In genomic region chr11:2398664-2399355, GRCh38 we compare ENCODE assay signal across 9 cellular contexts. TPM values are rescaled to one million over a fixed set of nuclear protein-coding genes. Genes with fewer than 3 reads are reported as not detected.
DNase-seq lines count a peak whose midpoint lies in the region; ATAC-seq and TF ChIP-seq lines count a peak whose summit lies in the region.
"Had no signal": no experiment of that assay in that cellular context is flagged by ENCODE, and none has a peak within 500 bp of the region (broad histone marks: within the 10 kb centered on the region; RNA-seq: fewer than 3 reads in every experiment).

No MANE protein-coding gene starts in this region.

- H3K36me3 Mint-ChIP-seq in IgD-negative memory B cell: no peaks in the 10 kb centered on the region
- peaks cover 5% of the 10 kb centered on the region for H3K36me3 Mint-ChIP-seq in natural killer cell treated with Interleukin-12 subunit alpha and Interleukin-12 subunit beta and Interleukin-15 and Interleukin-18, amount 100 ng/mL, for 72 hours

- TF ChIP-seq POLR2A in lower leg skin (IDR thresholded peaks at IDR 0.05): no peak

- no peaks in the 10 kb centered on the region for H3K27me3 Mint-ChIP-seq in IgD-negative memory B cell
- no peaks in the 10 kb centered on the region for H3K27me3 Mint-ChIP-seq in natural killer cell treated with Interleukin-12 subunit alpha and Interleukin-12 subunit beta and Interleukin-15 and Interleukin-18, amount 100 ng/mL, for 72 hours

- ATAC-seq in natural killer cell treated with Interleukin-12 subunit alpha and Interleukin-12 subunit beta and Interleukin-15 and Interleukin-18, amount 100 ng/mL, for 72 hours: no peak

- H3K27me3 ChIP-seq in BJ (ENCODE audit: control insufficient read depth, insufficient read depth, low read length): no peaks in the 10 kb centered on the region
- no peaks in the 10 kb centered on the region for H3K27me3 ChIP-seq in mammary epithelial cell (ENCODE audit: insufficient read depth, low read length)
- H3K27me3 ChIP-seq: SJCRH30 had no signal

- H3K27ac Mint-ChIP-seq in IgD-negative memory B cell: peak overlapping the region; percentile 71 to 97 (median 94)
- peak overlapping the region; percentile 88 for H3K27ac Mint-ChIP-seq in natural killer cell treated with Interleukin-12 subunit alpha and Interleukin-12 subunit beta and Interleukin-15 and Interleukin-18, amount 100 ng/mL, for 72 hours

- H3K4me3 ChIP-seq in BJ (ENCODE audit: low read depth, low read length) (peak overlapping the region; percentile 56; the same call in 1 of the 2 replicates), mammary epithelial cell (replicated peaks in 1 of 3; ENCODE audit: insufficient read depth in 1 of 3, low read depth in 2 of 3, low read length in 3 of 3) (peak overlapping the region; percentile 52 to 89 (median 66)), lower leg skin (ENCODE audit: low read depth, poor library complexity, severe bottlenecking) (no peak overlapping the region)

- in situ Hi-C loops in mammary epithelial cell (cut with MboI; ENCODE audit: low sequenced_read_pairs in 2 of 2): no loop called here

- POLR2A ChIA-PET in BJ (lab: Charles Lee): no interaction called here

- TSS peak; percentile 57 for BruUV-seq in mammary epithelial cell (replicated peaks; lab: Mats Ljungman, UMichigan)

- peaks cover 22% of the 10 kb centered on the region for H3K4me1 ChIP-seq in mammary epithelial cell (ENCODE audit: insufficient read depth, low read length)

- H3K4me2 ChIP-seq in mammary epithelial cell (ENCODE audit: insufficient read depth, low read depth, low read length): peak overlapping the region; percentile 99

- peak overlapping the region; percentile 65 for H3K27ac ChIP-seq in mammary epithelial cell (ENCODE audit: insufficient read depth, low read depth, low read length)

- H3K79me2 ChIP-seq in mammary epithelial cell (ENCODE audit: insufficient read depth, low read length): peaks cover 44% of the 10 kb centered on the region

- H3K9me3 ChIP-seq in mammary epithelial cell (replicated peaks; ENCODE audit: insufficient read depth, low read length): no peaks in the 10 kb centered on the region
- H3K9me3 ChIP-seq: SJCRH30 had no signal

- intact Hi-C loops in mammary epithelial cell (cut with micrococcal nuclease): no loop called here
- intact Hi-C loops in lower leg skin (cut with DNase I; ENCODE audit: low total_unique reads): no loop called here

- 20% methylated on average over 3 of the region's 7 CpGs for WGBS in mammary epithelial cell (ENCODE audit: low coverage, missing lambda C conversion rate)
- 46 to 56% methylated on average over 7 of the region's 7 CpGs for WGBS in lower leg skin, 2 donors

- peak overlapping the region; percentile 60 to 92 (median 90) for H3K4me3 Mint-ChIP-seq in IgD-negative memory B cell
- H3K4me3 Mint-ChIP-seq in natural killer cell treated with Interleukin-12 subunit alpha and Interleukin-12 subunit beta and Interleukin-15 and Interleukin-18, amount 100 ng/mL, for 72 hours: peak overlapping the region; percentile 93

- peaks cover 16 to 17% (median 16%) of the 10 kb centered on the region in 3 donors for H3K4me1 Mint-ChIP-seq in IgD-negative memory B cell
- peaks cover 6 to 13% of the 10 kb centered on the region in 2 donors for H3K4me1 Mint-ChIP-seq in natural killer cell treated with Interleukin-12 subunit alpha and Interleukin-12 subunit beta and Interleukin-15 and Interleukin-18, amount 100 ng/mL, for 72 hours (ENCODE audit: low read depth in 2 of 2)

- CTCF ChIA-PET in BJ (lab: Yijun Ruan, JAX): interaction anchor here (0.7 to 4.8 kb wide), 5 partner anchors 9 to 201 kb away, joined by 3 to 43 read pairs (median 7); partner anchors contain the start of genes C11orf21 and TSPAN32
- CTCF ChIA-PET in mammary epithelial cell (lab: Charles Lee; ENCODE audit: low non-redundant PET): no interaction called here

- peak overlapping the region; percentile 68 for H3K9ac ChIP-seq in mammary epithelial cell (ENCODE audit: insufficient read depth, low read length)

- TF ChIP-seq CTCF in BJ (IDR thresholded peaks at IDR 0.05; ENCODE audit: insufficient read depth, low read depth, low read length): no peak
- TF ChIP-seq CTCF in mammary epithelial cell (conservative IDR thresholded peaks at IDR 0.05 in 1 of 2, IDR thresholded peaks at IDR 0.05 in 1 of 2; ENCODE audit: extremely low read depth in 1 of 2, insufficient read depth in 1 of 2, low read depth in 1 of 2, low read length in 2 of 2): peak in 1 of 2 donors; percentile 6
- TF ChIP-seq CTCF in lower leg skin (IDR thresholded peaks at IDR 0.05): no peak

- DNase-seq in BJ (ENCODE audit: low read depth): no peak
- no peak for DNase-seq in mammary epithelial cell
- no peak for DNase-seq in natural killer cell treated with Interleukin-12 subunit alpha and Interleukin-12 subunit beta and Interleukin-15 and Interleukin-18, amount 100 ng/mL, for 72 hours (ENCODE audit: low spot score)
- DNase-seq in lower leg skin (ENCODE audit: low spot score in 2 of 2): no peak
- DNase-seq in NCI-H187 (lab: John Stamatoyannopoulos, UW): no peak
- no peak for DNase-seq in hippocampal formation (lab: John Stamatoyannopoulos, UW)
- no peak for DNase-seq in stimulated activated CD4-positive, alpha-beta T cell treated with anti-CD3 and anti-CD28 coated beads, Interleukin-4, amount 100 ng/mL, for 24 hours
- DNase-seq: SJCRH30 had no signal

- dilution Hi-C loops in mammary epithelial cell (cut with HindIII; ENCODE audit: low sequenced_read_pairs): no loop called here

- H3K36me3 ChIP-seq in BJ (ENCODE audit: control insufficient read depth, insufficient read depth, low read length) (peaks cover 50% of the 10 kb centered on the region), mammary epithelial cell (ENCODE audit: insufficient read depth, low read length) (peaks cover 2% of the 10 kb centered on the region)

- H2AFZ ChIP-seq in mammary epithelial cell (ENCODE audit: low read depth, low read length): no peak overlapping the region

- H3K9me3 Mint-ChIP-seq in IgD-negative memory B cell: no peaks in the 10 kb centered on the region
- H3K9me3 Mint-ChIP-seq in natural killer cell treated with Interleukin-12 subunit alpha and Interleukin-12 subunit beta and Interleukin-15 and Interleukin-18, amount 100 ng/mL, for 72 hours: no peaks in the 10 kb centered on the region

- H4K20me1 ChIP-seq in mammary epithelial cell (ENCODE audit: insufficient read depth, low read length): no peaks in the 10 kb centered on the region

RNA-seq across cellular contexts. Expression of gene TSSC4, which starts 1.7 kb away (rescaled TPM):
- polyA plus RNA-seq in BJ (2011; rRNA removed): 16.3 and 30.5 TPM in 2 replicates
- polyA minus RNA-seq in BJ (2011; rRNA and poly(A)+ RNA removed): 18.0 and 20.7 TPM in 2 replicates
- polyA plus RNA-seq in IgD-negative memory B cell: 86.8 TPM
- 10 to 100 TPM; 38.3 to 49.9 TPM for total RNA-seq in mammary epithelial cell
- 23.4 TPM for polyA plus RNA-seq in mammary epithelial cell
- polyA minus RNA-seq in mammary epithelial cell: 5.9 TPM
- 10 to 100 TPM; 66.0 to 98.2 TPM for total RNA-seq in natural killer cell treated with Interleukin-12 subunit alpha and Interleukin-12 subunit beta and Interleukin-15 and Interleukin-18, amount 100 ng/mL, for 72 hours
- total RNA-seq in lower leg skin: 10 to 100 TPM; 45.6 to 58.7 (median 55.8) TPM

RNA-seq across cellular contexts. Expression of gene CD81, which starts 21.7 kb away (rescaled TPM):
- polyA plus RNA-seq in BJ (2011; rRNA removed) (479 and 875 TPM in 2 replicates), IgD-negative memory B cell (195 TPM), mammary epithelial cell (301 TPM)
- 860 and 873 TPM in 2 replicates for polyA minus RNA-seq in BJ (2011; rRNA and poly(A)+ RNA removed)
- total RNA-seq in mammary epithelial cell (100 to 1,000 TPM; 184 to 302 TPM), lower leg skin (100 to 1,000 TPM; 189 to 337 (median 250) TPM)
- polyA minus RNA-seq in mammary epithelial cell: 426 TPM
- 100 to 1,000 TPM; 306 to 322 TPM for total RNA-seq in natural killer cell treated with Interleukin-12 subunit alpha and Interleukin-12 subunit beta and Interleukin-15 and Interleukin-18, amount 100 ng/mL, for 72 hours

RNA-seq across cellular contexts. Expression of gene TRPM5, which starts 45.5 kb away (rescaled TPM):
- polyA plus RNA-seq in BJ (2011; rRNA removed) (not detected in 2 replicates), IgD-negative memory B cell (not detected), mammary epithelial cell (not detected)
- polyA minus RNA-seq in BJ (2011; rRNA and poly(A)+ RNA removed): not detected in 2 replicates
- total RNA-seq in mammary epithelial cell (not detected), lower leg skin (not detected)
- not detected for polyA minus RNA-seq in mammary epithelial cell
- total RNA-seq in natural killer cell treated with Interleukin-12 subunit alpha and Interleukin-12 subunit beta and Interleukin-15 and Interleukin-18, amount 100 ng/mL, for 72 hours: not detected
- total RNA-seq: SJCRH30 had no signal

RNA-seq across cellular contexts. Expression of gene KCNQ1, which starts 46.0 kb away (rescaled TPM):
- polyA plus RNA-seq in BJ (2011; rRNA removed) (not detected in 2 replicates), IgD-negative memory B cell (20.5 TPM), mammary epithelial cell (not detected)
- 0.09 TPM in 1 of 2 replicates, not detected in the other for polyA minus RNA-seq in BJ (2011; rRNA and poly(A)+ RNA removed)
- total RNA-seq in mammary epithelial cell (under 1 TPM in 1 of 2 donors, not detected in 1; 0.83 TPM), lower leg skin (1 to 10 TPM in 3 of 4 donors, under 1 TPM in 1; 0.81 to 2.2 (median 1.6) TPM)
- not detected for polyA minus RNA-seq in mammary epithelial cell
- 1 to 10 TPM in 1 of 2 donors, under 1 TPM in 1; 0.19 to 1.4 TPM for total RNA-seq in natural killer cell treated with Interleukin-12 subunit alpha and Interleukin-12 subunit beta and Interleukin-15 and Interleukin-18, amount 100 ng/mL, for 72 hours
- total RNA-seq: SJCRH30 had no signal
